ENCODE assay signal across 8 cellular contexts in genomic region chr1:20640183-20640597, GRCh38. TPM values are rescaled to one million over a fixed set of nuclear protein-coding genes. Genes with fewer than 3 reads are reported as not detected.
DNase-seq lines count a peak whose midpoint lies in the region; ATAC-seq and TF ChIP-seq lines count a peak whose summit lies in the region.

No MANE protein-coding gene starts in this region.

- H3K27ac Mint-ChIP-seq in osteocyte (ENCODE audit: unreplicated experiment), result no peak overlapping the region

- H3K27me3 Mint-ChIP-seq in osteocyte (ENCODE audit: unreplicated experiment), result no peaks in the 10 kb centered on the region

- H3K9me3 ChIP-seq in PC-9 (ENCODE audit: insufficient read depth, low read depth), result no peaks in the 10 kb centered on the region

- no peaks in the 10 kb centered on the region for H4K20me1 ChIP-seq in PC-9 (ENCODE audit: insufficient read depth)

- H3K4me3 Mint-ChIP-seq in osteocyte (ENCODE audit: unreplicated experiment), result no peak overlapping the region

- no peaks in the 10 kb centered on the region; the same call in 1 of the 2 replicates for H3K4me1 ChIP-seq in PC-9 (replicated peaks; ENCODE audit: insufficient read depth)

- H3K27me3 ChIP-seq in PC-9 (ENCODE audit: insufficient read depth, low read depth), result no peaks in the 10 kb centered on the region

- no peaks in the 10 kb centered on the region for H3K36me3 ChIP-seq in PC-9 (ENCODE audit: low read depth)

- no peak overlapping the region for H2AFZ ChIP-seq in PC-9

- no peaks in the 10 kb centered on the region for H3K79me2 ChIP-seq in PC-9 (ENCODE audit: low read depth)

- no peaks in the 10 kb centered on the region for H3K9me3 Mint-ChIP-seq in osteocyte (ENCODE audit: unreplicated experiment)

- no peak overlapping the region for H3K27ac ChIP-seq in PC-9

- no peaks in the 10 kb centered on the region for H3K9me2 ChIP-seq in PC-9 (ENCODE audit: insufficient read depth)

- H3K4me3 ChIP-seq in PC-9 (no peak overlapping the region), fibroblast of pulmonary artery (replicated peaks; ENCODE audit: low read depth, low read length) (no peak overlapping the region)

- H3K36me3 Mint-ChIP-seq in osteocyte (ENCODE audit: unreplicated experiment), result peaks cover 48% of the 10 kb centered on the region

- BruUV-seq in PC-9 (replicated peaks; lab: Mats Ljungman, UMichigan), result no TSS peak

- no peak overlapping the region for H3K4me2 ChIP-seq in PC-9

- no peaks in the 10 kb centered on the region for H3F3A ChIP-seq in PC-9 (ENCODE audit: insufficient read depth, low read depth)

- DNase-seq in COLO668 (lab: John Stamatoyannopoulos, UW; ENCODE audit: unreplicated experiment), result peak; percentile 62
- DNase-seq in PC-9, result peak in 1 of 2 experiments; percentile 46
- DNase-seq in activated T-cell treated with anti-CD3 and anti-CD28 coated beads, Interleukin-2, amount 50 U/mL, for 48 hours, result peak; percentile 68 to 70
- peak; percentile 69 for DNase-seq in fibroblast of pulmonary artery (ENCODE audit: low read depth)
- DNase-seq in osteocyte (ENCODE audit: extremely low spot score, unreplicated experiment), result no peak

- peaks cover under 1% of the 10 kb centered on the region for H3K4me1 Mint-ChIP-seq in osteocyte (ENCODE audit: unreplicated experiment)

- CTCF ChIA-PET in PC-9 (lab: Charles Lee), result interaction anchor here (1.1 kb wide), 1 partner anchor 117 kb away, joined by 3 read pairs; no protein-coding TSS in a partner anchor

- POLR2A ChIA-PET in PC-9 (lab: Charles Lee; ENCODE audit: unreplicated experiment), result no interaction called here

- intact Hi-C loops in PC-9 (cut with micrococcal nuclease; ENCODE audit: unreplicated experiment), result loop anchor here (1.0 kb wide), 1 partner anchor 118 kb away; no protein-coding TSS in a partner anchor

- ATAC-seq in HG03175 (IDR thresholded peaks at IDR 0.05; ENCODE audit: unreplicated experiment) (peak; percentile 52), HG02678 (IDR thresholded peaks at IDR 0.05; ENCODE audit: unreplicated experiment) (no peak), HG02798 (IDR thresholded peaks at IDR 0.05; ENCODE audit: poor library complexity, unreplicated experiment) (no peak)

- TF ChIP-seq CTCF in PC-9 (conservative IDR thresholded peaks at IDR 0.05), result peak; percentile 82
- TF ChIP-seq CTCF in fibroblast of pulmonary artery (IDR thresholded peaks at IDR 0.05; ENCODE audit: low read length, missing control alignments), result peak; percentile 77
- peak; percentile 82 for TF ChIP-seq CTCF in osteocyte (IDR thresholded peaks at IDR 0.05)

RNA-seq across cellular contexts. Expression of gene PINK1, which starts 6.9 kb away (rescaled TPM):
- 46.5 and 48.6 TPM in 2 replicates for total RNA-seq in PC-9 (2021)
- total RNA-seq in osteocyte, result 54.8 and 55.2 TPM in 2 replicates

RNA-seq across cellular contexts. Expression of gene DDOST, which starts 21.0 kb away (rescaled TPM):
- total RNA-seq in PC-9 (2021), result 210 and 251 TPM in 2 replicates
- total RNA-seq in osteocyte, result 266 and 267 TPM in 2 replicates

RNA-seq across cellular contexts. Expression of gene CDA, which starts 51.3 kb away (rescaled TPM):
- 41.9 and 56.6 TPM in 2 replicates for total RNA-seq in PC-9 (2021)
- not detected in 2 replicates for total RNA-seq in osteocyte

Comparison
In these comparisons a context has a peak if more than half of its experiments do, and no peak if none do; other contexts are left out.
1. RNA of gene CDA, which starts 51.3 kb away (total RNA-seq): 41.9 to 56.6 TPM in PC-9; not detected in osteocyte; every median in the first group is over 10 times any median in the second.
2. Peak in every context shown above with its lines, with median percentiles within 50 percentile points of each other: CTCF ChIP-seq.